Comparison of ENCODE assay signal across 1 cellular context in genomic region chr6:150037526-150038201, GRCh38.
TF ChIP-seq lines count a peak whose summit lies in the region.

No MANE protein-coding gene starts in this region.

TF ChIP-seq in GM23338, 12 proteins besides CTCF, POLR2A, EP300 and RAD21 (continued from another document):
- no peak for TF ChIP-seq REST (IDR thresholded peaks at IDR 0.05; ENCODE audit: unreplicated experiment)
- TF ChIP-seq JUNB (IDR thresholded peaks at IDR 0.05; ENCODE audit: unreplicated experiment): no peak
TF ChIP-seq in GM23338: peak in this region for 2.
